ENCODE assay signal across 8 cellular contexts in genomic region chr10:14601872-14602725, GRCh38.
DNase-seq lines count a peak whose midpoint lies in the region; ATAC-seq and TF ChIP-seq lines count a peak whose summit lies in the region.

No MANE protein-coding gene starts in this region.

- TF ChIP-seq CTCF in SK-N-SH (IDR thresholded peaks at IDR 0.05) (no peak), body of pancreas (IDR thresholded peaks at IDR 0.05) (no peak), gastroesophageal sphincter (IDR thresholded peaks at IDR 0.05) (no peak)

- 82% methylated on average over 16 of the region's 16 CpGs for WGBS in SK-N-SH (ENCODE audit: low lambda C conversion rate)
- WGBS in body of pancreas, 2 donors = 18% methylated on average over 16 of the region's 16 CpGs
- 65 to 76% methylated on average over 16 of the region's 16 CpGs for WGBS in gastroesophageal sphincter (ENCODE audit: low coverage in 1 of 2), 2 donors

- CTCF ChIA-PET in SK-N-SH (lab: Yijun Ruan, JAX) = no interaction called here

- H3K79me2 ChIP-seq in SK-N-SH (ENCODE audit: insufficient read depth) = no peaks in the 10 kb centered on the region

- H3K4me1 ChIP-seq in SK-N-SH (ENCODE audit: control insufficient read depth in 1 of 2, insufficient read depth in 2 of 2, low read depth in 1 of 2, low read length in 1 of 2) (peaks cover 7 to 11% of the 10 kb centered on the region in 2 experiments; a peak in 3 of 4 replicates), body of pancreas (peaks cover 41% of the 10 kb centered on the region), gastroesophageal sphincter (peaks cover 0 to 34% (median 4%) of the 10 kb centered on the region in 3 donors)

- H3K9me2 ChIP-seq in SK-N-SH = no peaks in the 10 kb centered on the region

- peak overlapping the region; percentile 96 for H3K27ac Mint-ChIP-seq in memory B cell

- TF ChIP-seq POLR2A in body of pancreas (IDR thresholded peaks at IDR 0.05) (peak in 1 of 3 donors; percentile 29), gastroesophageal sphincter (IDR thresholded peaks at IDR 0.05) (no peak)

- TF ChIP-seq RAD21 in SK-N-SH (IDR thresholded peaks at IDR 0.05; ENCODE audit: low read length) = no peak

- peaks cover 4% of the 10 kb centered on the region for H3F3A ChIP-seq in SK-N-SH (replicated peaks; ENCODE audit: insufficient read depth)

- H3K4me3 ChIP-seq in SK-N-SH (ENCODE audit: low read depth in 2 of 2, low read length in 1 of 2) = no peak overlapping the region
- H3K4me3 ChIP-seq in body of pancreas = no peak overlapping the region
- H3K4me3 ChIP-seq in gastroesophageal sphincter = no peak overlapping the region

- no peaks in the 10 kb centered on the region for H3K9me3 Mint-ChIP-seq in memory B cell

- no peak overlapping the region for H3K27ac ChIP-seq in SK-N-SH (ENCODE audit: low read depth in 2 of 2, low read length in 1 of 2)
- peak overlapping the region in 3 of 4 donors; percentile 22 to 79 (median 42) for H3K27ac ChIP-seq in body of pancreas
- H3K27ac ChIP-seq in gastroesophageal sphincter = no peak overlapping the region

- peaks cover 36% of the 10 kb centered on the region for H3K36me3 Mint-ChIP-seq in memory B cell

- no peaks in the 10 kb centered on the region for H3K36me3 ChIP-seq in SK-N-SH (replicated peaks in 1 of 2; ENCODE audit: control insufficient read depth in 1 of 2, insufficient read depth in 2 of 2, low read length in 1 of 2)
- H3K36me3 ChIP-seq in body of pancreas (replicated peaks in 1 of 2; ENCODE audit: insufficient read depth in 1 of 2, low read depth in 2 of 2) = peaks cover 0 to 2% of the 10 kb centered on the region in 2 donors
- peaks cover 0 to 10% of the 10 kb centered on the region in 2 donors for H3K36me3 ChIP-seq in gastroesophageal sphincter

- H3K4me1 Mint-ChIP-seq in memory B cell = peaks cover 57% of the 10 kb centered on the region

- no peaks in the 10 kb centered on the region for H4K20me1 ChIP-seq in SK-N-SH (ENCODE audit: insufficient read depth)

- no peaks in the 10 kb centered on the region for H3K9me3 ChIP-seq in SK-N-SH
- H3K9me3 ChIP-seq in body of pancreas = no peaks in the 10 kb centered on the region
- no peaks in the 10 kb centered on the region for H3K9me3 ChIP-seq in gastroesophageal sphincter

- H3K27me3 ChIP-seq in SK-N-SH (ENCODE audit: insufficient read depth) (no peaks in the 10 kb centered on the region), body of pancreas (no peaks in the 10 kb centered on the region), gastroesophageal sphincter (no peaks in the 10 kb centered on the region)

- no peak overlapping the region for H3K9ac ChIP-seq in SK-N-SH

- no peak overlapping the region for H2AFZ ChIP-seq in SK-N-SH (ENCODE audit: low read depth)

- H3K4me3 Mint-ChIP-seq in memory B cell = peak overlapping the region; percentile 97

- no peak overlapping the region for H3K4me2 ChIP-seq in SK-N-SH

- TF ChIP-seq EP300 in SK-N-SH (IDR thresholded peaks at IDR 0.05; ENCODE audit: borderline replicate concordance in 1 of 2, low read depth in 1 of 2, low read length in 1 of 2) (no peak), gastroesophageal sphincter (IDR thresholded peaks at IDR 0.05) (no peak)

- H3K27me3 Mint-ChIP-seq in memory B cell = no peaks in the 10 kb centered on the region

- DNase-seq in SK-N-SH (no peak), SKM-1 (lab: John Stamatoyannopoulos, UW; ENCODE audit: unreplicated experiment) (peak; percentile 26), body of pancreas (peak; percentile 36 to 70 (median 62)), memory B cell (ENCODE audit: low spot score in 2 of 2) (peak; percentile 44 to 63), NCI-H1417 (lab: John Stamatoyannopoulos, UW) (no peak)

- ATAC-seq in SK-N-SH treated with all-trans-retinoic acid at 6 μM for 48 hours (no peak), HG03103 (IDR thresholded peaks at IDR 0.05; ENCODE audit: low read depth, unreplicated experiment) (peak; percentile 36), body of pancreas (no peak), memory B cell (ENCODE audit: low read depth) (peak; percentile 71), gastroesophageal sphincter (no peak)

- POLR2A ChIA-PET in SK-N-SH (lab: Yijun Ruan, JAX) = no interaction called here

- intact Hi-C loops in body of pancreas (cut with DNase I) = no loop called here

TF ChIP-seq in SK-N-SH treated with all-trans-retinoic acid at 6 μM for 48 hours, 23 proteins besides CTCF, POLR2A, EP300 and RAD21:
- TF ChIP-seq ISL1 (CRISPR knock-in tag; IDR thresholded peaks at IDR 0.05) (0 out of 2 replicates have a peak, but pooled peaks have one; percentile 14), POU6F1 (CRISPR knock-in tag; IDR thresholded peaks at IDR 0.05; ENCODE audit: borderline replicate concordance, low read depth) (no peak)

TF ChIP-seq in SK-N-SH, 30 proteins besides CTCF, POLR2A, EP300 and RAD21:
- TF ChIP-seq JUND (IDR thresholded peaks at IDR 0.05) (no peak), TAF1 (IDR thresholded peaks at IDR 0.05; ENCODE audit: borderline replicate concordance, low read depth, low read length) (no peak), FOXM1 (IDR thresholded peaks at IDR 0.05; ENCODE audit: low read depth) (no peak), PBX3 (IDR thresholded peaks at IDR 0.05) (no peak)
TF ChIP-seq in SK-N-SH: peak in this region for 0.

Comparison
In these comparisons a context has a peak if more than half of its experiments do, and no peak if none do; other contexts are left out.
1. ATAC-seq: peak in HG03103 (single experiment) and memory B cell (single experiment); none in SK-N-SH treated with all-trans-retinoic acid at 6 μM for 48 hours (single experiment), body of pancreas (single experiment) and gastroesophageal sphincter (single experiment).
2. DNase-seq: peak in SKM-1 (single experiment), body of pancreas (4 of 4) and memory B cell (2 of 2); none in SK-N-SH (single experiment) and NCI-H1417 (0 of 3).
3. H3K27ac ChIP-seq: peak in body of pancreas (3 of 4); none in SK-N-SH (0 of 2) and gastroesophageal sphincter (0 of 4).